In the genomic region with DNA sequence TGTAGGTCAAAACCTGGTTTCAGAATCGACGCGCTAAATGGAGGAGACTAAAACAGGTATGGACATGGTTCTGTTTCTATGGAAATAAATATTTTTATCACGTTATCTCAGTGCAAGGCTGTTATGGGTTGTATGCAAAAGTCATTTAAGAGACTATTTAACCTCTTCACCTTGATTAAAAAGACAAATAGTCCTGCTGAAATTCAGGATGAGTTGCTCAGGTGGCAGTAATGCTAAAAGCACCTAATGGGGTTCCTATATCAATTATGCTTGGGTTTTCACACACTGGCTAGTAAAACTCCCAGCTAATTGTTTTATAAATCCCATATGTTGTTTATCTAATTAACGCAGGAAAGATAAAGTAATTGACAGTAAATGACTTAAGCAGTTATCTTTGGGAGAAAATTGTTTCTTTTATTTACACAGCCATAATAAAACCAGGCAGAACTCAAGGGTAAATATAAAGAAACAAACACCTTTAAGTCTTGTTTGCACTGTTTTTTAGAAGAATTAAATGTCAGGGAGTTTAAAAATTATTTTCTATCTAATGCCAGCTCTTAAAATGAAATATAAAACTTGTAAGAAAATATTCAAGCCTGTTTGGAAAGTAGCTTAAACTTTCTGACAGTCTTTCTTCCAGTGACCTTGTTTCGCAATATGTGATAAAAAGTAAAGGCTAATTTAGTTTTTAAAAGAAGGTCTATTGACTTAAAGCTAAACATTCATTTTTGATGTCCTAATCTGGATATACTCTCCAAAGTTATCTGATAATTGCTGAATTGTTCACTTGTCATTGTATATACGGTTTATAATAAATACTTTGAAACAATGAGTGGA, we compare ENCODE assay signal across 1 cellular context.
TF ChIP-seq lines count a peak whose summit lies in the region.

No MANE protein-coding gene starts in this region.

TF ChIP-seq in A549, 52 proteins besides CTCF, POLR2A, EP300 and RAD21:
- no peak for TF ChIP-seq EHF (CRISPR knock-in tag; IDR thresholded peaks at IDR 0.05)
- TF ChIP-seq, protein P1, sequence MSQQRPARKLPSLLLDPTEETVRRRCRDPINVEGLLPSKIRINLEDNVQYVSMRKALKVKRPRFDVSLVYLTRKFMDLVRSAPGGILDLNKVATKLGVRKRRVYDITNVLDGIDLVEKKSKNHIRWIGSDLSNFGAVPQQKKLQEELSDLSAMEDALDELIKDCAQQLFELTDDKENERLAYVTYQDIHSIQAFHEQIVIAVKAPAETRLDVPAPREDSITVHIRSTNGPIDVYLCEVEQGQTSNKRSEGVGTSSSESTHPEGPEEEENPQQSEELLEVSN (IDR thresholded peaks at IDR 0.05; ENCODE audit: borderline replicate concordance, low read depth) = no peak
- TF ChIP-seq FOSB (CRISPR knock-in tag; IDR thresholded peaks at IDR 0.05) = no peak
- TF ChIP-seq CHD4 (IDR thresholded peaks at IDR 0.05; ENCODE audit: borderline replicate concordance) = no peak
- TF ChIP-seq ZSCAN20 (CRISPR knock-in tag; IDR thresholded peaks at IDR 0.05) = no peak
- TF ChIP-seq CEBPB (IDR thresholded peaks at IDR 0.05) = peak; percentile 73 to 79; a peak in 3 of 4 replicates
TF ChIP-seq in A549: peak in this region for 1.
